Comparison of ENCODE assay signal across 8 cellular contexts in the genomic region with DNA sequence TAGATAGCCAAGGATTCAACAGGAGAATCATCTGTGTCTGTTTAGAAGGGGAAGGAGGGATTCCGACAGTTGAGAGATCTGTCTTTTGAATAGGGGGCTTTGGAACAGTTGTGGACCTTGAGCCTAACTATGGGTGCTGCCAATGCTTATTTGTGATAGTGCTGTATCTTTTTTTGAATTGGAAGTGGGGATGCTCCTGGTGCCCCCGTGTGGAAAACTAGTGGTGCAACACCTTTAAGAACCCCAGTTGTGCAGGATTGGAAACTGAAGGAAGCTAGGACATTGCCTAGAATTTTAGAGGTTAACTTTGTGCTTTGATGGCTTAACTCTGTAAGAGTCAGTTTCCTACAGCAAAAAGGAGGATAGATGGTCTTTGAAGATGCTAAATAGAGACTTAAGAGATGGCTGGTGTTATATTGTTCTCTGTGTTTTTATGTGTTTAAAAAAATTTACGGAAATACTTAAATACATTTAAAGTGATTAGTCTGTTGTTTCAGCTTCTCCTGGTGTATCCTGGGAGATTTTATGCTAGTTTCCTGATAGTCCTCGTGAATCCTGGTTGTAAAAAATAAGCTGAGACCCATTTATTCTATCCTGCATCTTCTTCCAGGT.
DNase-seq lines count a peak whose midpoint lies in the region; ATAC-seq and TF ChIP-seq lines count a peak whose summit lies in the region.

No MANE protein-coding gene starts in this region.

- no peak overlapping the region for H3K27ac ChIP-seq in neuronal stem cell (replicated peaks; ENCODE audit: low read length)

- H2BK12ac ChIP-seq in neuronal stem cell (ENCODE audit: low read length): no peak overlapping the region

- no peaks in the 10 kb centered on the region for H3K9me3 ChIP-seq in neuronal stem cell (replicated peaks in 1 of 2; ENCODE audit: control insufficient read depth in 2 of 2, insufficient read depth in 1 of 2, low read depth in 1 of 2, low read length in 2 of 2)

- H2BK120ac ChIP-seq in neuronal stem cell (ENCODE audit: low read depth, low read length): no peak overlapping the region

- no peaks in the 10 kb centered on the region for H3K9me3 Mint-ChIP-seq in activated CD4-positive, alpha-beta memory T cell treated with anti-CD3 and anti-CD28 coated beads, Interleukin-2, amount 10 ng/mL, durations not matched to agents 7 days and 5 days

- no peak overlapping the region for H3K4me2 ChIP-seq in neuronal stem cell (ENCODE audit: insufficient read depth, low read length, poor library complexity, severe bottlenecking)

- peaks cover 0 to 6% of the 10 kb centered on the region in 2 donors for H3K4me1 ChIP-seq in neuronal stem cell (ENCODE audit: control insufficient read depth in 2 of 2, insufficient read depth in 1 of 2, low read depth in 1 of 2, low read length in 2 of 2)

- H3K4ac ChIP-seq in neuronal stem cell (ENCODE audit: low read length): no peak overlapping the region

- DNase-seq in ACHN (peak; percentile 82), NCI-H226 (peak; percentile 23), fibroblast of peridontal ligament (ENCODE audit: extremely low read depth) (peak; percentile 77), neuronal stem cell (ENCODE audit: low spot score) (peak; percentile 36)
- DNase-seq in activated CD4-positive, alpha-beta memory T cell treated with anti-CD3 and anti-CD28 coated beads, Interleukin-2, amount 10 ng/mL, durations not matched to agents 7 days and 5 days: peak; percentile 45

- in situ Hi-C loops in ACHN (cut with HindIII; ENCODE audit: low pct_ligation_motif_present, low pct_unique_long_range_greater_than_20kb, low sequenced_read_pairs): loop anchor here (25.0 kb wide), 1 partner anchor 194 kb away; no protein-coding TSS in a partner anchor

- no peaks in the 10 kb centered on the region for H3K79me1 ChIP-seq in neuronal stem cell (ENCODE audit: low read depth, low read length)

- no peak overlapping the region for H3K18ac ChIP-seq in neuronal stem cell (ENCODE audit: low read length)

- no peak overlapping the region for H4K8ac ChIP-seq in neuronal stem cell (ENCODE audit: low read depth, low read length)

- H2AK5ac ChIP-seq in neuronal stem cell (ENCODE audit: low read depth, low read length): no peak overlapping the region

- no CpG with 5 or more reads among the region's 4 CpGs for WGBS in neuronal stem cell (ENCODE audit: extremely low coverage in 2 of 2, insufficient read length in 2 of 2, insufficient replicate concordance in 1 of 2), 2 donors

- POLR2A ChIA-PET in activated CD4-positive, alpha-beta memory T cell treated with anti-CD3 and anti-CD28 coated beads, Interleukin-2, amount 10 ng/mL, durations not matched to agents 7 days and 5 days (lab: Charles Lee): interaction anchor here (0.9 to 1.6 kb wide), 6 partner anchors 9 to 107 kb away, joined by 3 to 4 read pairs (median 3); no protein-coding TSS in a partner anchor

- peaks cover 35% of the 10 kb centered on the region for H3K36me3 Mint-ChIP-seq in activated CD4-positive, alpha-beta memory T cell treated with anti-CD3 and anti-CD28 coated beads, Interleukin-2, amount 10 ng/mL, durations not matched to agents 7 days and 5 days (ENCODE audit: low read depth)

- H3K4me3 ChIP-seq in neuronal stem cell (ENCODE audit: low read length in 2 of 2): no peak overlapping the region

- TF ChIP-seq CTCF in GM12872 (IDR thresholded peaks at IDR 0.05; ENCODE audit: insufficient read depth, low read depth, low read length): peak; percentile 84

- no peak overlapping the region for H3K23ac ChIP-seq in neuronal stem cell (ENCODE audit: low read depth, low read length, poor library complexity)

- no peak overlapping the region for H3K27ac Mint-ChIP-seq in activated CD4-positive, alpha-beta memory T cell treated with anti-CD3 and anti-CD28 coated beads, Interleukin-2, amount 10 ng/mL, durations not matched to agents 7 days and 5 days

- CTCF ChIA-PET in activated CD4-positive, alpha-beta memory T cell treated with anti-CD3 and anti-CD28 coated beads, Interleukin-2, amount 10 ng/mL, durations not matched to agents 7 days and 5 days (lab: Charles Lee): interaction anchor here (0.6 to 6.1 kb wide), 22 partner anchors 8 to 235 kb away, joined by 3 to 76 read pairs (median 3); a partner anchor contains a TSS

- peaks cover 8 to 81% of the 10 kb centered on the region in 2 donors for H3K36me3 ChIP-seq in neuronal stem cell (replicated peaks in 1 of 2; ENCODE audit: control insufficient read depth in 2 of 2, insufficient read depth in 2 of 2, low read length in 2 of 2)

- ATAC-seq in GM21528 (IDR thresholded peaks at IDR 0.05; ENCODE audit: low FRiP score, unreplicated experiment) (no peak), GM19467 (IDR thresholded peaks at IDR 0.05; ENCODE audit: unreplicated experiment) (no peak)

- no peak overlapping the region for H3K4me3 Mint-ChIP-seq in activated CD4-positive, alpha-beta memory T cell treated with anti-CD3 and anti-CD28 coated beads, Interleukin-2, amount 10 ng/mL, durations not matched to agents 7 days and 5 days

- H3K14ac ChIP-seq in neuronal stem cell (ENCODE audit: low read length): no peak overlapping the region

- H2BK5ac ChIP-seq in neuronal stem cell (ENCODE audit: low read length): no peak overlapping the region

- H2BK15ac ChIP-seq in neuronal stem cell (ENCODE audit: low read length): no peak overlapping the region

- no peak overlapping the region for H3K9ac ChIP-seq in neuronal stem cell (ENCODE audit: low read depth, low read length, poor library complexity)

- H3K27me3 ChIP-seq in neuronal stem cell (ENCODE audit: control insufficient read depth in 3 of 3, insufficient read depth in 3 of 3, low read depth in 1 of 3, low read length in 3 of 3): no peaks in the 10 kb centered on the region

- H2AFZ ChIP-seq in neuronal stem cell (ENCODE audit: low read length): no peak overlapping the region

- peaks cover 57% of the 10 kb centered on the region for H3K4me1 Mint-ChIP-seq in activated CD4-positive, alpha-beta memory T cell treated with anti-CD3 and anti-CD28 coated beads, Interleukin-2, amount 10 ng/mL, durations not matched to agents 7 days and 5 days

- H4K91ac ChIP-seq in neuronal stem cell (ENCODE audit: low read depth, low read length, poor library complexity): no peak overlapping the region

- no peaks in the 10 kb centered on the region for H3K27me3 Mint-ChIP-seq in activated CD4-positive, alpha-beta memory T cell treated with anti-CD3 and anti-CD28 coated beads, Interleukin-2, amount 10 ng/mL, durations not matched to agents 7 days and 5 days

Comparison
In these comparisons a context has a peak if more than half of its experiments do, and no peak if none do; other contexts are left out.
1. DNase-seq: peak in every context shown above with its lines; median percentile 82 in ACHN; 77 in fibroblast of peridontal ligament; 45 in activated CD4-positive, alpha-beta memory T cell treated with anti-CD3 and anti-CD28 coated beads, Interleukin-2, amount 10 ng/mL, durations not matched to agents 7 days and 5 days; 36 in neuronal stem cell; 23 in NCI-H226.